Comparison of ENCODE assay signal across 23 cellular contexts in genomic region chr7:75667938-75668337, GRCh38.
A peak's percentile ranks its signal among the peaks of the same experiment; 100 is the strongest.
DNase-seq lines count a peak whose midpoint lies in the region; ATAC-seq and TF ChIP-seq lines count a peak whose summit lies in the region.
"Had no signal": no experiment of that assay in that cellular context is flagged by ENCODE, and none has a peak within 500 bp of the region (broad histone marks: within the 10 kb centered on the region; RNA-seq: fewer than 3 reads in every experiment).

No MANE protein-coding gene starts in this region.

- DNase-seq in DMS 273 (lab: John Stamatoyannopoulos, UW; ENCODE audit: unreplicated experiment) (peak; percentile 58), DMS 273 treated with DMSO at 0.1 percent for 48 hours (lab: John Stamatoyannopoulos, UW) (no peak), HCT116 (ENCODE audit: low read depth, low spot score) (no peak), NCI-H1092 treated with DMSO at 0.1 percent for 48 hours (lab: John Stamatoyannopoulos, UW) (peak; percentile 23), fibroblast of peridontal ligament (ENCODE audit: extremely low read depth) (peak; percentile 11), GM13976 (ENCODE audit: low spot score) (no peak), lower lobe of right lung (no peak)
- DNase-seq: CD8-positive, alpha-beta T cell; GDM1; H7; KG1; MV-4-11; NCI-H1417; NCI-H1694 treated with DMSO at 0.1 percent for 48 hours; NCI-H2081 treated with DMSO at 0.1 percent for 48 hours; NCI-H226; NCI-H510A treated with DMSO at 0.1 percent for 48 hours; NCI-H82; OCI-M1 had no signal

- TF ChIP-seq CTCF in HCT116 (IDR thresholded peaks at IDR 0.05 in 2 of 3, conservative IDR thresholded peaks at IDR 0.05 in 1 of 3; ENCODE audit: borderline replicate concordance in 1 of 3, insufficient read depth in 1 of 3, low read depth in 2 of 3, low read length in 2 of 3) (no peak), GM13976 (IDR thresholded peaks at IDR 0.05; ENCODE audit: borderline replicate concordance, control extremely low read depth, extremely low read depth, insufficient read depth, missing control alignments) (no peak), lower lobe of right lung (IDR thresholded peaks at IDR 0.05) (no peak), gastroesophageal sphincter (IDR thresholded peaks at IDR 0.05) (no peak)

- RAD21 ChIA-PET in HCT116 (lab: Charles Lee; ENCODE audit: low non-redundant PET in 1 of 2, low total read pairs in 2 of 2, uncharacterized antibody in 2 of 2, unreplicated experiment in 2 of 2), result no interaction called here

- H3K36me3 ChIP-seq in HCT116 (ENCODE audit: control insufficient read depth in 1 of 2, insufficient read depth in 2 of 2, low read length in 2 of 2) (no peaks in the 10 kb centered on the region), lower lobe of right lung (no peaks in the 10 kb centered on the region), gastroesophageal sphincter (no peaks in the 10 kb centered on the region)
- H3K36me3 ChIP-seq: BLaER1 treated with 17β-estradiol and CSF1 and Interleukin-3, amounts not matched to agents 10 nM and 100 nM; SJSA1 had no signal

- BruUV-seq in HCT116 (replicated peaks; lab: Mats Ljungman, UMichigan), result no TSS peak

- H3K4me1 ChIP-seq in HCT116 (ENCODE audit: control insufficient read depth in 1 of 2, insufficient read depth in 2 of 2, low read length in 2 of 2) (peaks cover 0 to 8% of the 10 kb centered on the region in 2 experiments; a peak in 1 of 4 replicates), lower lobe of right lung (peaks cover 21% of the 10 kb centered on the region), gastroesophageal sphincter (peaks cover 0 to 29% (median 0%) of the 10 kb centered on the region in 3 donors)

- no peak overlapping the region for H3K9ac ChIP-seq in HCT116 (ENCODE audit: low read length)
- H3K9ac ChIP-seq: BLaER1 treated with 17β-estradiol and CSF1 and Interleukin-3, amounts not matched to agents 10 nM and 100 nM had no signal

- no peak for TF ChIP-seq RAD21 in HCT116 (IDR thresholded peaks at IDR 0.05; ENCODE audit: low read depth)

- TF ChIP-seq POLR2A in HCT116 (IDR thresholded peaks at IDR 0.05; ENCODE audit: borderline replicate concordance, extremely low read depth, insufficient read depth, insufficient read length), result no peak
- TF ChIP-seq POLR2A in gastroesophageal sphincter (IDR thresholded peaks at IDR 0.05), result no peak

- no peaks in the 10 kb centered on the region for H3K9me2 ChIP-seq in HCT116 (ENCODE audit: insufficient read depth)

- H3K27ac ChIP-seq in HCT116 (ENCODE audit: low read depth, low read length) (no peak overlapping the region), lower lobe of right lung (no peak overlapping the region), gastroesophageal sphincter (no peak overlapping the region)
- H3K27ac ChIP-seq: 22Rv1; BLaER1 treated with 17β-estradiol and CSF1 and Interleukin-3, amounts not matched to agents 10 nM and 100 nM; SJSA1 had no signal

- H2AFZ ChIP-seq in HCT116 (ENCODE audit: low read depth, low read length, poor library complexity, severe bottlenecking), result no peak overlapping the region

- H3K4me3 ChIP-seq in HCT116 (replicated peaks in 1 of 2; ENCODE audit: low read depth in 1 of 2, low read length in 2 of 2), result no peak overlapping the region
- H3K4me3 ChIP-seq in lower lobe of right lung, result no peak overlapping the region
- H3K4me3 ChIP-seq in gastroesophageal sphincter, result no peak overlapping the region
- H3K4me3 ChIP-seq: BLaER1 treated with 17β-estradiol and CSF1 and Interleukin-3, amounts not matched to agents 10 nM and 100 nM; SJSA1 had no signal

- H3K9me3 ChIP-seq in HCT116 (ENCODE audit: control insufficient read depth in 1 of 2, insufficient read depth in 1 of 2, low read depth in 1 of 2, low read length in 2 of 2), result no peaks in the 10 kb centered on the region
- H3K9me3 ChIP-seq in lower lobe of right lung, result no peaks in the 10 kb centered on the region
- no peaks in the 10 kb centered on the region for H3K9me3 ChIP-seq in gastroesophageal sphincter

- POLR2A ChIA-PET in HCT116 (lab: Charles Lee), result no interaction called here

- no peaks in the 10 kb centered on the region for H3K79me2 ChIP-seq in HCT116 (ENCODE audit: insufficient read depth, low read length)

- TF ChIP-seq EP300 in gastroesophageal sphincter (IDR thresholded peaks at IDR 0.05), result no peak

- H3K27me3 ChIP-seq in HCT116 (ENCODE audit: insufficient read depth, low read length) (no peaks in the 10 kb centered on the region), lower lobe of right lung (ENCODE audit: low read depth) (no peaks in the 10 kb centered on the region), gastroesophageal sphincter (no peaks in the 10 kb centered on the region)
- H3K27me3 ChIP-seq: BLaER1 treated with 17β-estradiol and CSF1 and Interleukin-3, amounts not matched to agents 10 nM and 100 nM; SJSA1 had no signal

- WGBS in gastroesophageal sphincter (ENCODE audit: low coverage in 1 of 2), 2 donors, result 49 to 61% methylated on average over 4 of the region's 4 CpGs

- in situ Hi-C loops in GM13976 (cut with MboI; ENCODE audit: low sequenced_read_pairs, unreplicated experiment), result no loop called here

- CTCF ChIA-PET in HCT116 (lab: Charles Lee), result no interaction called here

- no peaks in the 10 kb centered on the region for H4K20me1 ChIP-seq in HCT116 (ENCODE audit: insufficient read depth)
- H4K20me1 ChIP-seq: BLaER1 treated with 17β-estradiol and CSF1 and Interleukin-3, amounts not matched to agents 10 nM and 100 nM had no signal

- intact Hi-C loops in HCT116 (cut with micrococcal nuclease), result no loop called here
- intact Hi-C loops in lower lobe of right lung (cut with DNase I), result no loop called here

- no peak for ATAC-seq in HCT116
- no peak for ATAC-seq in lower lobe of right lung
- no peak for ATAC-seq in gastroesophageal sphincter
- ATAC-seq: CD8-positive, alpha-beta T cell had no signal

- no peak overlapping the region for H3K4me2 ChIP-seq in HCT116 (ENCODE audit: low read length)
- H3K4me2 ChIP-seq: BLaER1 treated with 17β-estradiol and CSF1 and Interleukin-3, amounts not matched to agents 10 nM and 100 nM had no signal

TF ChIP-seq in HCT116, 20 proteins besides CTCF, POLR2A, EP300 and RAD21:
- TF ChIP-seq TCF7L2 (IDR thresholded peaks at IDR 0.05; ENCODE audit: borderline replicate concordance, extremely low read depth, insufficient read depth, insufficient read length) (peak; percentile 12), ELF1 (IDR thresholded peaks at IDR 0.05; ENCODE audit: borderline replicate concordance, low read depth) (no peak)

Comparison
In these comparisons a context has a peak if more than half of its experiments do, and no peak if none do; other contexts are left out.
1. DNase-seq: peak in DMS 273 (single experiment), NCI-H1092 treated with DMSO at 0.1 percent for 48 hours (single experiment) and fibroblast of peridontal ligament (single experiment); none in DMS 273 treated with DMSO at 0.1 percent for 48 hours (single experiment), HCT116 (single experiment), GM13976 (single experiment) and lower lobe of right lung (single experiment).